Comparison of ENCODE assay signal across 5 cellular contexts in genomic region chr18:8165095-8165494, GRCh38.
"Had no signal": no experiment of that assay in that cellular context is flagged by ENCODE, and none has a peak within 500 bp of the region (broad histone marks: within the 10 kb centered on the region; RNA-seq: fewer than 3 reads in every experiment).

No MANE protein-coding gene starts in this region.

- ATAC-seq: GM23338, HepG2 had no signal

- DNase-seq: H9, HCEC 1CT had no signal

- H3K4me3 ChIP-seq: GM23338 had no signal

- H3K4me2 ChIP-seq: GM23338 had no signal

- H3K27ac ChIP-seq: HL-60 had no signal

- H2AFZ ChIP-seq: GM23338 had no signal
